1 cellular context compared by ENCODE assay signal in the genomic region with DNA sequence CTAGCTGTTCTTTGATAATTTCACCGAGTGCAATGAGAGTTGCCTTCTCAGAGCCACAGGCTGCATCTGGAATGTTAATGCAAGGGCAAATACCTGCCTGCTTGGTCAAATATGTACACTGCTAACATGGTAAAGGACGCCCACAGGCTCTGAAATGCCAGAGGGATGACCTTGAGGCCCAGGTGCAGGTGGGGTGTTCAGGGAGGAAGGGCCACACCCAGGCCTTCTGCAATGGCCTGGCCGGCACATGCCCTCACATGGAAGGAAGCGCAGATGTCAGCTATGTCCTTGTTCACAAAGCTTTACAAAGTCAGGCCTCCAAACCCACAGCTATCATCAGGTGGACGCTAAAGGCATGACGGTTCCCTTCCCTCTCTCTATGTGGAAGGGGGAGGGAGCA.
TF ChIP-seq lines count a peak whose summit lies in the region.

No MANE protein-coding gene starts in this region.

TF ChIP-seq in HepG2, 621 proteins besides CTCF, POLR2A, EP300 and RAD21 (continued from another document and continues in another):
- TF ChIP-seq, protein P1, sequence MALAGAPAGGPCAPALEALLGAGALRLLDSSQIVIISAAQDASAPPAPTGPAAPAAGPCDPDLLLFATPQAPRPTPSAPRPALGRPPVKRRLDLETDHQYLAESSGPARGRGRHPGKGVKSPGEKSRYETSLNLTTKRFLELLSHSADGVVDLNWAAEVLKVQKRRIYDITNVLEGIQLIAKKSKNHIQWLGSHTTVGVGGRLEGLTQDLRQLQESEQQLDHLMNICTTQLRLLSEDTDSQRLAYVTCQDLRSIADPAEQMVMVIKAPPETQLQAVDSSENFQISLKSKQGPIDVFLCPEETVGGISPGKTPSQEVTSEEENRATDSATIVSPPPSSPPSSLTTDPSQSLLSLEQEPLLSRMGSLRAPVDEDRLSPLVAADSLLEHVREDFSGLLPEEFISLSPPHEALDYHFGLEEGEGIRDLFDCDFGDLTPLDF (CRISPR knock-in tag; IDR thresholded peaks at IDR 0.05) = no peak
- TF ChIP-seq, protein P2, sequence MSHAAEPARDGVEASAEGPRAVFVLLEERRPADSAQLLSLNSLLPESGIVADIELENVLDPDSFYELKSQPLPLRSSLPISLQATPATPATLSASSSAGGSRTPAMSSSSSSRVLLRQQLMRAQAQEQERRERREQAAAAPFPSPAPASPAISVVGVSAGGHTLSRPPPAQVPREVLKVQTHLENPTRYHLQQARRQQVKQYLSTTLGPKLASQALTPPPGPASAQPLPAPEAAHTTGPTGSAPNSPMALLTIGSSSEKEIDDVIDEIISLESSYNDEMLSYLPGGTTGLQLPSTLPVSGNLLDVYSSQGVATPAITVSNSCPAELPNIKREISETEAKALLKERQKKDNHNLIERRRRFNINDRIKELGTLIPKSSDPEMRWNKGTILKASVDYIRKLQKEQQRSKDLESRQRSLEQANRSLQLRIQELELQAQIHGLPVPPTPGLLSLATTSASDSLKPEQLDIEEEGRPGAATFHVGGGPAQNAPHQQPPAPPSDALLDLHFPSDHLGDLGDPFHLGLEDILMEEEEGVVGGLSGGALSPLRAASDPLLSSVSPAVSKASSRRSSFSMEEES (CRISPR knock-in tag; IDR thresholded peaks at IDR 0.05) = no peak
- TF ChIP-seq, protein P3, sequence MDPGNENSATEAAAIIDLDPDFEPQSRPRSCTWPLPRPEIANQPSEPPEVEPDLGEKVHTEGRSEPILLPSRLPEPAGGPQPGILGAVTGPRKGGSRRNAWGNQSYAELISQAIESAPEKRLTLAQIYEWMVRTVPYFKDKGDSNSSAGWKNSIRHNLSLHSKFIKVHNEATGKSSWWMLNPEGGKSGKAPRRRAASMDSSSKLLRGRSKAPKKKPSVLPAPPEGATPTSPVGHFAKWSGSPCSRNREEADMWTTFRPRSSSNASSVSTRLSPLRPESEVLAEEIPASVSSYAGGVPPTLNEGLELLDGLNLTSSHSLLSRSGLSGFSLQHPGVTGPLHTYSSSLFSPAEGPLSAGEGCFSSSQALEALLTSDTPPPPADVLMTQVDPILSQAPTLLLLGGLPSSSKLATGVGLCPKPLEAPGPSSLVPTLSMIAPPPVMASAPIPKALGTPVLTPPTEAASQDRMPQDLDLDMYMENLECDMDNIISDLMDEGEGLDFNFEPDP (CRISPR knock-in tag; conservative IDR thresholded peaks at IDR 0.05) = no peak
- no peak for TF ChIP-seq XRCC5 (optimal IDR thresholded peaks at IDR 0.05; ENCODE audit: low read length)
- no peak for TF ChIP-seq CHD4 (IDR thresholded peaks at IDR 0.05; ENCODE audit: borderline replicate concordance, low read length)
- TF ChIP-seq ZNF761 (CRISPR knock-in tag; conservative IDR thresholded peaks at IDR 0.05) = no peak
- no peak for TF ChIP-seq SIX1 (CRISPR knock-in tag; IDR thresholded peaks at IDR 0.05; ENCODE audit: borderline replicate concordance)
- no peak for TF ChIP-seq HMG20A (CRISPR knock-in tag; IDR thresholded peaks at IDR 0.05; ENCODE audit: borderline replicate concordance)
- TF ChIP-seq TARDBP (CRISPR knock-in tag; IDR thresholded peaks at IDR 0.05) = no peak
- no peak for TF ChIP-seq RARA (CRISPR knock-in tag; IDR thresholded peaks at IDR 0.05)
- TF ChIP-seq, protein P4, sequence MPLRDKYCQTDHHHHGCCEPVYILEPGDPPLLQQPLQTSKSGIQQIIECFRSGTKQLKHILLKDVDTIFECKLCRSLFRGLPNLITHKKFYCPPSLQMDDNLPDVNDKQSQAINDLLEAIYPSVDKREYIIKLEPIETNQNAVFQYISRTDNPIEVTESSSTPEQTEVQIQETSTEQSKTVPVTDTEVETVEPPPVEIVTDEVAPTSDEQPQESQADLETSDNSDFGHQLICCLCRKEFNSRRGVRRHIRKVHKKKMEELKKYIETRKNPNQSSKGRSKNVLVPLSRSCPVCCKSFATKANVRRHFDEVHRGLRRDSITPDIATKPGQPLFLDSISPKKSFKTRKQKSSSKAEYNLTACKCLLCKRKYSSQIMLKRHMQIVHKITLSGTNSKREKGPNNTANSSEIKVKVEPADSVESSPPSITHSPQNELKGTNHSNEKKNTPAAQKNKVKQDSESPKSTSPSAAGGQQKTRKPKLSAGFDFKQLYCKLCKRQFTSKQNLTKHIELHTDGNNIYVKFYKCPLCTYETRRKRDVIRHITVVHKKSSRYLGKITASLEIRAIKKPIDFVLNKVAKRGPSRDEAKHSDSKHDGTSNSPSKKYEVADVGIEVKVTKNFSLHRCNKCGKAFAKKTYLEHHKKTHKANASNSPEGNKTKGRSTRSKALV (CRISPR knock-in tag; IDR thresholded peaks at IDR 0.05) = no peak
- TF ChIP-seq, protein P5, sequence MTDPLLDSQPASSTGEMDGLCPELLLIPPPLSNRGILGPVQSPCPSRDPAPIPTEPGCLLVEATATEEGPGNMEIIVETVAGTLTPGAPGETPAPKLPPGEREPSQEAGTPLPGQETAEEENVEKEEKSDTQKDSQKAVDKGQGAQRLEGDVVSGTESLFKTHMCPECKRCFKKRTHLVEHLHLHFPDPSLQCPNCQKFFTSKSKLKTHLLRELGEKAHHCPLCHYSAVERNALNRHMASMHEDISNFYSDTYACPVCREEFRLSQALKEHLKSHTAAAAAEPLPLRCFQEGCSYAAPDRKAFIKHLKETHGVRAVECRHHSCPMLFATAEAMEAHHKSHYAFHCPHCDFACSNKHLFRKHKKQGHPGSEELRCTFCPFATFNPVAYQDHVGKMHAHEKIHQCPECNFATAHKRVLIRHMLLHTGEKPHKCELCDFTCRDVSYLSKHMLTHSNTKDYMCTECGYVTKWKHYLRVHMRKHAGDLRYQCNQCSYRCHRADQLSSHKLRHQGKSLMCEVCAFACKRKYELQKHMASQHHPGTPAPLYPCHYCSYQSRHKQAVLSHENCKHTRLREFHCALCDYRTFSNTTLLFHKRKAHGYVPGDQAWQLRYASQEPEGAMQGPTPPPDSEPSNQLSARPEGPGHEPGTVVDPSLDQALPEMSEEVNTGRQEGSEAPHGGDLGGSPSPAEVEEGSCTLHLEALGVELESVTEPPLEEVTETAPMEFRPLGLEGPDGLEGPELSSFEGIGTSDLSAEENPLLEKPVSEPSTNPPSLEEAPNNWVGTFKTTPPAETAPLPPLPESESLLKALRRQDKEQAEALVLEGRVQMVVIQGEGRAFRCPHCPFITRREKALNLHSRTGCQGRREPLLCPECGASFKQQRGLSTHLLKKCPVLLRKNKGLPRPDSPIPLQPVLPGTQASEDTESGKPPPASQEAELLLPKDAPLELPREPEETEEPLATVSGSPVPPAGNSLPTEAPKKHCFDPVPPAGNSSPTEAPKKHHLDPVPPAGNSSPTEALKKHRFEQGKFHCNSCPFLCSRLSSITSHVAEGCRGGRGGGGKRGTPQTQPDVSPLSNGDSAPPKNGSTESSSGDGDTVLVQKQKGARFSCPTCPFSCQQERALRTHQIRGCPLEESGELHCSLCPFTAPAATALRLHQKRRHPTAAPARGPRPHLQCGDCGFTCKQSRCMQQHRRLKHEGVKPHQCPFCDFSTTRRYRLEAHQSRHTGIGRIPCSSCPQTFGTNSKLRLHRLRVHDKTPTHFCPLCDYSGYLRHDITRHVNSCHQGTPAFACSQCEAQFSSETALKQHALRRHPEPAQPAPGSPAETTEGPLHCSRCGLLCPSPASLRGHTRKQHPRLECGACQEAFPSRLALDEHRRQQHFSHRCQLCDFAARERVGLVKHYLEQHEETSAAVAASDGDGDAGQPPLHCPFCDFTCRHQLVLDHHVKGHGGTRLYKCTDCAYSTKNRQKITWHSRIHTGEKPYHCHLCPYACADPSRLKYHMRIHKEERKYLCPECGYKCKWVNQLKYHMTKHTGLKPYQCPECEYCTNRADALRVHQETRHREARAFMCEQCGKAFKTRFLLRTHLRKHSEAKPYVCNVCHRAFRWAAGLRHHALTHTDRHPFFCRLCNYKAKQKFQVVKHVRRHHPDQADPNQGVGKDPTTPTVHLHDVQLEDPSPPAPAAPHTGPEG (CRISPR knock-in tag; IDR thresholded peaks at IDR 0.05) = no peak
- no peak for TF ChIP-seq DPF2 (CRISPR knock-in tag; IDR thresholded peaks at IDR 0.05; ENCODE audit: borderline replicate concordance, low read depth)
- TF ChIP-seq, protein P6, sequence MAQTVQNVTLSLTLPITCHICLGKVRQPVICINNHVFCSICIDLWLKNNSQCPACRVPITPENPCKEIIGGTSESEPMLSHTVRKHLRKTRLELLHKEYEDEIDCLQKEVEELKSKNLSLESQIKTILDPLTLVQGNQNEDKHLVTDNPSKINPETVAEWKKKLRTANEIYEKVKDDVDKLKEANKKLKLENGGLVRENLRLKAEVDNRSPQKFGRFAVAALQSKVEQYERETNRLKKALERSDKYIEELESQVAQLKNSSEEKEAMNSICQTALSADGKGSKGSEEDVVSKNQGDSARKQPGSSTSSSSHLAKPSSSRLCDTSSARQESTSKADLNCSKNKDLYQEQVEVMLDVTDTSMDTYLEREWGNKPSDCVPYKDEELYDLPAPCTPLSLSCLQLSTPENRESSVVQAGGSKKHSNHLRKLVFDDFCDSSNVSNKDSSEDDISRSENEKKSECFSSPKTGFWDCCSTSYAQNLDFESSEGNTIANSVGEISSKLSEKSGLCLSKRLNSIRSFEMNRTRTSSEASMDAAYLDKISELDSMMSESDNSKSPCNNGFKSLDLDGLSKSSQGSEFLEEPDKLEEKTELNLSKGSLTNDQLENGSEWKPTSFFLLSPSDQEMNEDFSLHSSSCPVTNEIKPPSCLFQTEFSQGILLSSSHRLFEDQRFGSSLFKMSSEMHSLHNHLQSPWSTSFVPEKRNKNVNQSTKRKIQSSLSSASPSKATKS (CRISPR knock-in tag; IDR thresholded peaks at IDR 0.05) = no peak
- TF ChIP-seq SOX6 (IDR thresholded peaks at IDR 0.05) = no peak
- TF ChIP-seq SOX6 (CRISPR knock-in tag; IDR thresholded peaks at IDR 0.05) = 0 out of 2 replicates have a peak, but pooled peaks have one; percentile 16
- TF ChIP-seq NAIF1 (CRISPR knock-in tag; IDR thresholded peaks at IDR 0.05; ENCODE audit: borderline replicate concordance) = no peak
- no peak for TF ChIP-seq HMG20B (CRISPR knock-in tag; conservative IDR thresholded peaks at IDR 0.05)
- TF ChIP-seq, protein P7, sequence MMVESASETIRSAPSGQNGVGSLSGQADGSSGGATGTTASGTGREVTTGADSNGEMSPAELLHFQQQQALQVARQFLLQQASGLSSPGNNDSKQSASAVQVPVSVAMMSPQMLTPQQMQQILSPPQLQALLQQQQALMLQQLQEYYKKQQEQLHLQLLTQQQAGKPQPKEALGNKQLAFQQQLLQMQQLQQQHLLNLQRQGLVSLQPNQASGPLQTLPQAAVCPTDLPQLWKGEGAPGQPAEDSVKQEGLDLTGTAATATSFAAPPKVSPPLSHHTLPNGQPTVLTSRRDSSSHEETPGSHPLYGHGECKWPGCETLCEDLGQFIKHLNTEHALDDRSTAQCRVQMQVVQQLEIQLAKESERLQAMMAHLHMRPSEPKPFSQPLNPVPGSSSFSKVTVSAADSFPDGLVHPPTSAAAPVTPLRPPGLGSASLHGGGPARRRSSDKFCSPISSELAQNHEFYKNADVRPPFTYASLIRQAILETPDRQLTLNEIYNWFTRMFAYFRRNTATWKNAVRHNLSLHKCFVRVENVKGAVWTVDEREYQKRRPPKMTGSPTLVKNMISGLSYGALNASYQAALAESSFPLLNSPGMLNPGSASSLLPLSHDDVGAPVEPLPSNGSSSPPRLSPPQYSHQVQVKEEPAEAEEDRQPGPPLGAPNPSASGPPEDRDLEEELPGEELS (CRISPR knock-in tag; IDR thresholded peaks at IDR 0.05) = 0 out of 2 replicates have a peak, but pooled peaks have one; percentile 12
- TF ChIP-seq ZNF644 (CRISPR knock-in tag; IDR thresholded peaks at IDR 0.05; ENCODE audit: low read depth) = no peak
- TF ChIP-seq ZFP90 (CRISPR knock-in tag; IDR thresholded peaks at IDR 0.05; ENCODE audit: borderline replicate concordance) = no peak
- TF ChIP-seq NFIB (CRISPR knock-in tag; IDR thresholded peaks at IDR 0.05; ENCODE audit: borderline replicate concordance) = no peak
- no peak for TF ChIP-seq LCORL (IDR thresholded peaks at IDR 0.05)
- TF ChIP-seq LCORL (CRISPR knock-in tag; IDR thresholded peaks at IDR 0.05) = 0 out of 2 replicates have a peak, but pooled peaks have one; percentile 18
- TF ChIP-seq, protein P8, sequence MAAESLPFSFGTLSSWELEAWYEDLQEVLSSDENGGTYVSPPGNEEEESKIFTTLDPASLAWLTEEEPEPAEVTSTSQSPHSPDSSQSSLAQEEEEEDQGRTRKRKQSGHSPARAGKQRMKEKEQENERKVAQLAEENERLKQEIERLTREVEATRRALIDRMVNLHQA (CRISPR knock-in tag; IDR thresholded peaks at IDR 0.05) = no peak
- TF ChIP-seq, protein P9, sequence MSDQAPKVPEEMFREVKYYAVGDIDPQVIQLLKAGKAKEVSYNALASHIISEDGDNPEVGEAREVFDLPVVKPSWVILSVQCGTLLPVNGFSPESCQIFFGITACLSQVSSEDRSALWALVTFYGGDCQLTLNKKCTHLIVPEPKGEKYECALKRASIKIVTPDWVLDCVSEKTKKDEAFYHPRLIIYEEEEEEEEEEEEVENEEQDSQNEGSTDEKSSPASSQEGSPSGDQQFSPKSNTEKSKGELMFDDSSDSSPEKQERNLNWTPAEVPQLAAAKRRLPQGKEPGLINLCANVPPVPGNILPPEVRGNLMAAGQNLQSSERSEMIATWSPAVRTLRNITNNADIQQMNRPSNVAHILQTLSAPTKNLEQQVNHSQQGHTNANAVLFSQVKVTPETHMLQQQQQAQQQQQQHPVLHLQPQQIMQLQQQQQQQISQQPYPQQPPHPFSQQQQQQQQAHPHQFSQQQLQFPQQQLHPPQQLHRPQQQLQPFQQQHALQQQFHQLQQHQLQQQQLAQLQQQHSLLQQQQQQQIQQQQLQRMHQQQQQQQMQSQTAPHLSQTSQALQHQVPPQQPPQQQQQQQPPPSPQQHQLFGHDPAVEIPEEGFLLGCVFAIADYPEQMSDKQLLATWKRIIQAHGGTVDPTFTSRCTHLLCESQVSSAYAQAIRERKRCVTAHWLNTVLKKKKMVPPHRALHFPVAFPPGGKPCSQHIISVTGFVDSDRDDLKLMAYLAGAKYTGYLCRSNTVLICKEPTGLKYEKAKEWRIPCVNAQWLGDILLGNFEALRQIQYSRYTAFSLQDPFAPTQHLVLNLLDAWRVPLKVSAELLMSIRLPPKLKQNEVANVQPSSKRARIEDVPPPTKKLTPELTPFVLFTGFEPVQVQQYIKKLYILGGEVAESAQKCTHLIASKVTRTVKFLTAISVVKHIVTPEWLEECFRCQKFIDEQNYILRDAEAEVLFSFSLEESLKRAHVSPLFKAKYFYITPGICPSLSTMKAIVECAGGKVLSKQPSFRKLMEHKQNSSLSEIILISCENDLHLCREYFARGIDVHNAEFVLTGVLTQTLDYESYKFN (CRISPR knock-in tag; conservative IDR thresholded peaks at IDR 0.05) = no peak
- no peak for TF ChIP-seq PCBP1 (IDR thresholded peaks at IDR 0.05; ENCODE audit: borderline replicate concordance, low read depth, low read length)
- no peak for TF ChIP-seq ZNF556 (CRISPR knock-in tag; IDR thresholded peaks at IDR 0.05; ENCODE audit: borderline replicate concordance)
- TF ChIP-seq, protein P10, sequence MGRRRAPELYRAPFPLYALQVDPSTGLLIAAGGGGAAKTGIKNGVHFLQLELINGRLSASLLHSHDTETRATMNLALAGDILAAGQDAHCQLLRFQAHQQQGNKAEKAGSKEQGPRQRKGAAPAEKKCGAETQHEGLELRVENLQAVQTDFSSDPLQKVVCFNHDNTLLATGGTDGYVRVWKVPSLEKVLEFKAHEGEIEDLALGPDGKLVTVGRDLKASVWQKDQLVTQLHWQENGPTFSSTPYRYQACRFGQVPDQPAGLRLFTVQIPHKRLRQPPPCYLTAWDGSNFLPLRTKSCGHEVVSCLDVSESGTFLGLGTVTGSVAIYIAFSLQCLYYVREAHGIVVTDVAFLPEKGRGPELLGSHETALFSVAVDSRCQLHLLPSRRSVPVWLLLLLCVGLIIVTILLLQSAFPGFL (CRISPR knock-in tag; IDR thresholded peaks at IDR 0.05) = no peak
- TF ChIP-seq NR3C1 (CRISPR knock-in tag; IDR thresholded peaks at IDR 0.05) = no peak
